Comparison of ENCODE assay signal across 21 cellular contexts in genomic region chr3:43644443-43644842, GRCh38.
"Had no signal": no experiment of that assay in that cellular context is flagged by ENCODE, and none has a peak within 500 bp of the region (broad histone marks: within the 10 kb centered on the region; RNA-seq: fewer than 3 reads in every experiment).

No MANE protein-coding gene starts in this region.

- H3K4me1 ChIP-seq: left ventricle myocardium inferior, vagina had no signal

- H3K4me2 ChIP-seq: neural progenitor cell had no signal

- ATAC-seq: activated CD4-positive, CD25-positive, alpha-beta regulatory T cell treated with anti-CD3 and anti-CD28 coated beads, Interleukin-2, amount 50 U/mL, for 24 hours; psoas muscle; right cardiac atrium had no signal

- H2AFZ ChIP-seq: neural progenitor cell had no signal

- FAIRE-seq: bronchial epithelial cell, frontal cortex had no signal

- H3K9ac ChIP-seq: neural progenitor cell had no signal

- DNase-seq: activated CD4-positive, alpha-beta T cell treated with anti-CD3 and anti-CD28 coated beads, Interleukin-2, amount 50 U/mL, for 1 hour; activated CD8-positive, alpha-beta memory T cell treated with anti-CD3 and anti-CD28 coated beads for 24 hours; activated CD8-positive, alpha-beta memory T cell treated with anti-CD3 and anti-CD28 coated beads, Interleukin-2, amount 50 U/mL, for 48 hours; activated gamma-delta T cell treated with Interleukin-2 at 50 U/mL for 16 hours; activated T-cell treated with anti-CD3 and anti-CD28 coated beads, Interleukin-2, amount 50 U/mL, for 48 hours; cerebellar nuclear complex; cortex of kidney; effector CD4-positive, alpha-beta T cell; head of caudate nucleus; left ventricle myocardium inferior; mammary epithelial cell; naive B cell; psoas muscle; right cardiac atrium had no signal

- H3K9me3 ChIP-seq: left ventricle myocardium inferior, psoas muscle, tibial nerve, vagina had no signal

- H3K36me3 ChIP-seq: left ventricle myocardium inferior, neural progenitor cell, tibial nerve, vagina had no signal

- H3K27me3 ChIP-seq: neural progenitor cell, tibial nerve, vagina had no signal

- H3K4me3 ChIP-seq: left ventricle myocardium inferior, neural progenitor cell, psoas muscle, skin epidermis, tibial nerve, vagina had no signal

- H3K27ac ChIP-seq: left ventricle myocardium inferior, neural progenitor cell, psoas muscle, skin epidermis, tibial nerve, vagina had no signal
